ENCODE assay signal across 14 cellular contexts in genomic region chr21:15976807-15977206, GRCh38.
DNase-seq lines count a peak whose midpoint lies in the region; ATAC-seq, FAIRE-seq and TF ChIP-seq lines count a peak whose summit lies in the region.
"Had no signal": no experiment of that assay in that cellular context is flagged by ENCODE, and none has a peak within 500 bp of the region (broad histone marks: within the 10 kb centered on the region; RNA-seq: fewer than 3 reads in every experiment).

No MANE protein-coding gene starts in this region.

- no peak overlapping the region for H3K9ac ChIP-seq in kidney (ENCODE audit: low read length in 2 of 2)

- H3K4me1 ChIP-seq in kidney (ENCODE audit: control insufficient read depth in 1 of 2, insufficient read depth in 1 of 2, low read depth in 1 of 2, low read length in 2 of 2) = no peaks in the 10 kb centered on the region
- no peaks in the 10 kb centered on the region for H3K4me1 ChIP-seq in gastroesophageal sphincter
- H3K4me1 ChIP-seq: heart right ventricle had no signal

- no peak for ATAC-seq in gastroesophageal sphincter
- ATAC-seq: heart right ventricle; naive thymus-derived CD4-positive, alpha-beta T cell; T-cell had no signal

- H3K36me3 ChIP-seq in kidney (ENCODE audit: control insufficient read depth in 1 of 2, insufficient read depth in 2 of 2, low read length in 2 of 2) = no peaks in the 10 kb centered on the region
- no peaks in the 10 kb centered on the region for H3K36me3 ChIP-seq in gastroesophageal sphincter
- H3K36me3 ChIP-seq: heart right ventricle had no signal

- no peak for TF ChIP-seq CTCF in Calu3 (IDR thresholded peaks at IDR 0.05; ENCODE audit: unreplicated experiment)
- peak; percentile 13 for TF ChIP-seq CTCF in HL-60 (IDR thresholded peaks at IDR 0.05; ENCODE audit: insufficient read depth, low read length)
- peak; percentile 12 for TF ChIP-seq CTCF in kidney (IDR thresholded peaks at IDR 0.05; ENCODE audit: borderline replicate concordance, extremely low read depth, insufficient read depth)
- no peak for TF ChIP-seq CTCF in gastroesophageal sphincter (IDR thresholded peaks at IDR 0.05)

- FAIRE-seq in kidney (lab: Jason Lieb, UNC) = no peak

- CTCF ChIA-PET in Calu3 (lab: Charles Lee) = no interaction called here

- no peaks in the 10 kb centered on the region for H3K9me3 Mint-ChIP-seq in Calu3 (ENCODE audit: low read depth, unreplicated experiment)
- H3K9me3 Mint-ChIP-seq: naive thymus-derived CD4-positive, alpha-beta T cell; stimulated activated naive CD8-positive, alpha-beta T cell treated with anti-CD3 and anti-CD28 coated beads, Interleukin-15, Interleukin-2, amounts not matched to agents 100 ng/mL and 50 ng/mL, for 24 hours; T-cell had no signal

- no peak overlapping the region for H3K27ac Mint-ChIP-seq in Calu3 (ENCODE audit: unreplicated experiment)
- H3K27ac Mint-ChIP-seq: naive thymus-derived CD4-positive, alpha-beta T cell; stimulated activated naive CD8-positive, alpha-beta T cell treated with anti-CD3 and anti-CD28 coated beads, Interleukin-15, Interleukin-2, amounts not matched to agents 100 ng/mL and 50 ng/mL, for 24 hours; T-cell had no signal

- DNase-seq in Calu3 (peak; percentile 1), HL-60 (ENCODE audit: low read depth in 1 of 2, low spot score in 1 of 2) (no peak), UCSD-AML1 (lab: John Stamatoyannopoulos, UW; ENCODE audit: unreplicated experiment) (peak; percentile 8), kidney (no peak), foreskin melanocyte (no peak), putamen (ENCODE audit: low spot score) (no peak)
- no peak for DNase-seq in activated CD8-positive, alpha-beta memory T cell treated with anti-CD3 and anti-CD28 coated beads, Interleukin-2, amount 50 U/mL, for 48 hours
- DNase-seq: activated T-cell treated with anti-CD3 and anti-CD28 coated beads, Interleukin-2, amount 50 U/mL, for 1 hour; heart right ventricle; naive thymus-derived CD4-positive, alpha-beta T cell; NCI-H345; T-cell had no signal

- WGBS in gastroesophageal sphincter (ENCODE audit: low coverage in 1 of 2), 2 donors = 71 to 78% methylated on average over 1 of the region's 1 CpG

- H3K4me3 ChIP-seq in HL-60 (replicated peaks; ENCODE audit: insufficient read depth, low read length) (no peak overlapping the region), kidney (ENCODE audit: low read length in 2 of 2) (no peak overlapping the region), gastroesophageal sphincter (no peak overlapping the region)
- H3K4me3 ChIP-seq: heart right ventricle had no signal

- H3K27me3 ChIP-seq in HL-60 (ENCODE audit: insufficient read depth, poor library complexity, severe bottlenecking) (no peaks in the 10 kb centered on the region), gastroesophageal sphincter (no peaks in the 10 kb centered on the region)
- H3K27me3 ChIP-seq: heart right ventricle had no signal

- no peak for TF ChIP-seq EP300 in gastroesophageal sphincter (IDR thresholded peaks at IDR 0.05)

- no peak for TF ChIP-seq POLR2A in gastroesophageal sphincter (IDR thresholded peaks at IDR 0.05)

- no peak overlapping the region for H3K27ac ChIP-seq in HL-60 (replicated peaks)
- H3K27ac ChIP-seq in kidney (ENCODE audit: low read depth in 2 of 2, low read length in 2 of 2) = no peak overlapping the region
- H3K27ac ChIP-seq in gastroesophageal sphincter = no peak overlapping the region
- H3K27ac ChIP-seq: heart right ventricle had no signal

- H3K4me3 Mint-ChIP-seq in Calu3 (ENCODE audit: low read depth, unreplicated experiment) = no peak overlapping the region
- H3K4me3 Mint-ChIP-seq: naive thymus-derived CD4-positive, alpha-beta T cell; stimulated activated naive CD8-positive, alpha-beta T cell treated with anti-CD3 and anti-CD28 coated beads, Interleukin-15, Interleukin-2, amounts not matched to agents 100 ng/mL and 50 ng/mL, for 24 hours; T-cell had no signal

- intact Hi-C loops in Calu3 (cut with micrococcal nuclease; ENCODE audit: unreplicated experiment) = no loop called here
- intact Hi-C loops in kidney (cut with DNase I) = no loop called here

- no TSS peak for BruUV-seq in Calu3 (replicated peaks; lab: Mats Ljungman, UMichigan)

- H3K36me3 Mint-ChIP-seq in Calu3 (ENCODE audit: insufficient read depth, unreplicated experiment) = no peaks in the 10 kb centered on the region
- H3K36me3 Mint-ChIP-seq: naive thymus-derived CD4-positive, alpha-beta T cell; T-cell had no signal

- no peaks in the 10 kb centered on the region for H3K27me3 Mint-ChIP-seq in Calu3 (ENCODE audit: unreplicated experiment)
- H3K27me3 Mint-ChIP-seq: stimulated activated naive CD8-positive, alpha-beta T cell treated with anti-CD3 and anti-CD28 coated beads, Interleukin-15, Interleukin-2, amounts not matched to agents 100 ng/mL and 50 ng/mL, for 24 hours had no signal

- H3K9me3 ChIP-seq in kidney (ENCODE audit: control insufficient read depth in 1 of 2, low read length in 2 of 2) (no peaks in the 10 kb centered on the region), gastroesophageal sphincter (no peaks in the 10 kb centered on the region)
- H3K9me3 ChIP-seq: heart right ventricle had no signal

- no peaks in the 10 kb centered on the region for H3K4me1 Mint-ChIP-seq in Calu3 (ENCODE audit: low read depth, unreplicated experiment)
- H3K4me1 Mint-ChIP-seq: naive thymus-derived CD4-positive, alpha-beta T cell; T-cell had no signal

Comparison
In these comparisons a context has a peak if more than half of its experiments do, and no peak if none do; other contexts are left out.
1. DNase-seq: peak in Calu3 (single experiment) and UCSD-AML1 (single experiment); none in HL-60 (0 of 2), kidney (single experiment), activated CD8-positive, alpha-beta memory T cell treated with anti-CD3 and anti-CD28 coated beads, Interleukin-2, amount 50 U/mL, for 48 hours (single experiment), foreskin melanocyte (single experiment) and putamen (single experiment).
2. CTCF ChIP-seq: peak in HL-60 (single experiment) and kidney (single experiment); none in Calu3 (single experiment) and gastroesophageal sphincter (0 of 4).